Comparison of ENCODE assay signal across 1 cellular context in genomic region chr2:11746376-11746806, GRCh38.
A peak's percentile ranks its signal among the peaks of the same experiment; 100 is the strongest.
TF ChIP-seq lines count a peak whose summit lies in the region.

LPIN1 (plus strand) TSS chr2:11746632; CDS start chr2:11765542, 18,910 bp downstream.

TF ChIP-seq in H1, 55 proteins besides CTCF, POLR2A, EP300 and RAD21:
- TF ChIP-seq NANOG (IDR thresholded peaks at IDR 0.05; ENCODE audit: insufficient read depth, low read depth, low read length, poor library complexity, severe bottlenecking) (peak; percentile 69), GTF2F1 (IDR thresholded peaks at IDR 0.05; ENCODE audit: borderline replicate concordance, low read depth, low read length) (no peak), TCF12 (IDR thresholded peaks at IDR 0.05; ENCODE audit: low read depth, low read length) (no peak), SP4 (IDR thresholded peaks at IDR 0.05; ENCODE audit: low read length) (0 out of 2 replicates have a peak, but pooled peaks have one; percentile 40), KDM4A (IDR thresholded peaks at IDR 0.05; ENCODE audit: low read depth, low read length, severe bottlenecking) (peak; percentile 42), MAX (IDR thresholded peaks at IDR 0.05) (peak; percentile 55; the same call in 1 of the 2 replicates), HDAC2 (IDR thresholded peaks at IDR 0.05; ENCODE audit: borderline replicate concordance in 1 of 2, low read depth in 2 of 2, low read length in 2 of 2) (0 out of 4 replicates have a peak, but pooled peaks of 1 of the 2 experiments have one; percentile 48), SIN3A (conservative IDR thresholded peaks at IDR 0.05 in 1 of 2, IDR thresholded peaks at IDR 0.05 in 1 of 2; ENCODE audit: low read depth in 1 of 2, low read length in 2 of 2) (peak in 1 of 2 experiments; percentile 60; a peak in 1 of 4 replicates)
